In the genomic region with DNA sequence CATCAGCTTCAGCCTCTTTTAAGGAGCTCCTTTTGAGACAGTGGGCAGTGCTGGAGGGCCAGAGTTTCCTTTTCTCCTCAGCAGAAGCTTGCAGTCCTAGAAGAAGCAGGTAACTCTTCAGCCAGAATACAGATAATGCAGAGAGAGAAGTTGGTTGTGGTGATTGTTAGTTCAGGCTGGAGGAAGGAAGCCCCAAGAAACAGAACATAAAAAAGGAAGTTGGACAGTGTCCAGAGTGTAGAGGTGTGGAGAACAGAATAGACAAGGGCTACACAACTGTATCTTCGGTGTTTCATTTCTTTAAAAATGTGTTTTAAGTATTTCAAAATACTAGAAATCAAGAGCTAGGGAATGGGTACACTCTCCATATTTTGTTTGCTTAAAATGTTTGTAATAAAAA, we compare ENCODE assay signal across 11 cellular contexts. TPM values are rescaled to one million over a fixed set of nuclear protein-coding genes. Genes with fewer than 3 reads are reported as not detected.
DNase-seq lines count a peak whose midpoint lies in the region; ATAC-seq and TF ChIP-seq lines count a peak whose summit lies in the region.
"Had no signal": no experiment of that assay in that cellular context is flagged by ENCODE, and none has a peak within 500 bp of the region (broad histone marks: within the 10 kb centered on the region; RNA-seq: fewer than 3 reads in every experiment).

No MANE protein-coding gene starts in this region.

- peaks cover 40% of the 10 kb centered on the region for H3K4me1 Mint-ChIP-seq in chondrocyte (ENCODE audit: low read depth)

- H3K4me3 Mint-ChIP-seq in chondrocyte (ENCODE audit: unreplicated experiment): no peak overlapping the region

- no peaks in the 10 kb centered on the region for H3K4me1 ChIP-seq in prostate gland (replicated peaks)
- H3K4me1 ChIP-seq: BE2C had no signal

- no peaks in the 10 kb centered on the region for H3K36me3 ChIP-seq in prostate gland
- H3K36me3 ChIP-seq in WERI-Rb-1: no peaks in the 10 kb centered on the region
- H3K36me3 ChIP-seq: BE2C had no signal

- no peak overlapping the region for H3K4me3 ChIP-seq in GM12865 (ENCODE audit: low read depth, low read length)
- no peak overlapping the region for H3K4me3 ChIP-seq in prostate gland
- H3K4me3 ChIP-seq in WERI-Rb-1 (ENCODE audit: low read depth, low read length): no peak overlapping the region

- H3K27ac Mint-ChIP-seq in chondrocyte (ENCODE audit: unreplicated experiment): peak overlapping the region; percentile 57

- no peak for TF ChIP-seq POLR2A in prostate gland (IDR thresholded peaks at IDR 0.05)

- WGBS in prostate gland: 81% methylated on average over 1 of the region's 1 CpG

- H3K9me3 ChIP-seq in prostate gland: no peaks in the 10 kb centered on the region
- H3K9me3 ChIP-seq in WERI-Rb-1 (ENCODE audit: severe bottlenecking): no peaks in the 10 kb centered on the region
- H3K9me3 ChIP-seq: BE2C had no signal

- H3K9me3 Mint-ChIP-seq in chondrocyte (ENCODE audit: low read depth): no peaks in the 10 kb centered on the region

- intact Hi-C loops in prostate gland (cut with DNase I): loop anchor here (5.0 kb wide), 1 partner anchor 36 kb away; the partner anchor contains the start of gene OMA1

- H3K27me3 Mint-ChIP-seq in chondrocyte (ENCODE audit: low read depth): no peaks in the 10 kb centered on the region

- no peaks in the 10 kb centered on the region for H3K36me3 Mint-ChIP-seq in chondrocyte (ENCODE audit: low read depth)

- no peak for ATAC-seq in HG03139 (IDR thresholded peaks at IDR 0.05; ENCODE audit: unreplicated experiment)

- TF ChIP-seq CTCF in GM12865 (IDR thresholded peaks at IDR 0.05; ENCODE audit: insufficient read depth, low read depth, low read length, missing control alignments): no peak
- no peak for TF ChIP-seq CTCF in chondrocyte (IDR thresholded peaks at IDR 0.05)
- TF ChIP-seq CTCF in prostate gland (IDR thresholded peaks at IDR 0.05): no peak
- no peak for TF ChIP-seq CTCF in WERI-Rb-1 (IDR thresholded peaks at IDR 0.05; ENCODE audit: low read depth, low read length)

- H3K27ac ChIP-seq in prostate gland (peak overlapping the region; percentile 56 to 68), WERI-Rb-1 (no peak overlapping the region)

- DNase-seq in GM12865 (ENCODE audit: low read depth): peak; percentile 38
- DNase-seq in NOMO-1 (lab: John Stamatoyannopoulos, UW; ENCODE audit: unreplicated experiment in 2 of 2): peak; percentile 86 to 93
- no peak for DNase-seq in chondrocyte (ENCODE audit: low spot score)
- no peak for DNase-seq in prostate gland (ENCODE audit: low spot score)
- DNase-seq in activated CD4-positive, alpha-beta T cell treated with anti-CD3 and anti-CD28 coated beads for 48 hours: no peak
- no peak for DNase-seq in NCI-H524 (lab: John Stamatoyannopoulos, UW)
- DNase-seq in WERI-Rb-1: no peak
- DNase-seq: activated gamma-delta T cell, BE2C, NCI-H2029 had no signal

- H3K27me3 ChIP-seq in prostate gland (replicated peaks; ENCODE audit: insufficient read depth): no peaks in the 10 kb centered on the region
- no peaks in the 10 kb centered on the region for H3K27me3 ChIP-seq in WERI-Rb-1 (ENCODE audit: insufficient read depth, low read depth, severe bottlenecking)
- H3K27me3 ChIP-seq: BE2C had no signal

RNA-seq across cellular contexts. Expression of gene TACSTD2, which starts 6.4 kb away (rescaled TPM):
- 0.22 to 0.33 TPM (median 0.30 TPM) in 3 replicates for total RNA-seq in chondrocyte
- 100 to 1,000 TPM; 219 to 310 TPM for total RNA-seq in prostate gland

RNA-seq across cellular contexts. Expression of gene OMA1, which starts 37.0 kb away (rescaled TPM):
- total RNA-seq in chondrocyte (8.9 to 9.3 TPM (median 9.0 TPM) in 3 replicates), prostate gland (10 to 100 TPM; 26.4 to 46.6 TPM)

Comparison
In these comparisons a context has a peak if more than half of its experiments do, and no peak if none do; other contexts are left out.
1. DNase-seq: peak in GM12865 (single experiment) and NOMO-1 (2 of 2); none in chondrocyte (single experiment), prostate gland (single experiment), activated CD4-positive, alpha-beta T cell treated with anti-CD3 and anti-CD28 coated beads for 48 hours (single experiment), NCI-H524 (0 of 2) and WERI-Rb-1 (single experiment).
2. RNA of gene TACSTD2, which starts 6.4 kb away (total RNA-seq): 219 to 310 TPM in prostate gland; 0.22 to 0.33 TPM in chondrocyte; every median in the first group is over 100 times any median in the second.